26 cellular contexts compared by ENCODE assay signal in genomic region chr18:77164026-77164425, GRCh38.
"Had no signal": no experiment of that assay in that cellular context is flagged by ENCODE, and none has a peak within 500 bp of the region (broad histone marks: within the 10 kb centered on the region; RNA-seq: fewer than 3 reads in every experiment).

No MANE protein-coding gene starts in this region.

- DNase-seq: IMR-90; Karpas-422; KG1; MG63; NCI-H1092; NCI-H1105 treated with DMSO at 0.1 percent for 48 hours; NCI-H1417 treated with DMSO at 0.1 percent for 48 hours; NCI-H146; NCI-H1694 treated with DMSO at 0.1 percent for 48 hours; NCI-H1930; NCI-H2081; NCI-H2171; NCI-H226; NCI-H446; NCI-H510A; NCI-H524 treated with DMSO at 0.1 percent for 48 hours; NCI-H69; NCI-H774; NK-92 treated with Interleukin-12 subunit alpha and Interleukin-12 subunit beta, amount 100 ng/mL, for 24 hours; PC-3; SHP77; SK-N-SH; SW 1271 had no signal

- H3K9me3 ChIP-seq: MG63, SK-N-SH had no signal

- H3K36me3 ChIP-seq: MG63 had no signal

- H3K27ac ChIP-seq: RWPE1 had no signal

- H3K4me3 ChIP-seq: MG63 had no signal

- ATAC-seq: HepG2, Panc1, PC-3 had no signal

- H3K27me3 ChIP-seq: MG63 had no signal
